ENCODE assay signal across 11 cellular contexts in the genomic region with DNA sequence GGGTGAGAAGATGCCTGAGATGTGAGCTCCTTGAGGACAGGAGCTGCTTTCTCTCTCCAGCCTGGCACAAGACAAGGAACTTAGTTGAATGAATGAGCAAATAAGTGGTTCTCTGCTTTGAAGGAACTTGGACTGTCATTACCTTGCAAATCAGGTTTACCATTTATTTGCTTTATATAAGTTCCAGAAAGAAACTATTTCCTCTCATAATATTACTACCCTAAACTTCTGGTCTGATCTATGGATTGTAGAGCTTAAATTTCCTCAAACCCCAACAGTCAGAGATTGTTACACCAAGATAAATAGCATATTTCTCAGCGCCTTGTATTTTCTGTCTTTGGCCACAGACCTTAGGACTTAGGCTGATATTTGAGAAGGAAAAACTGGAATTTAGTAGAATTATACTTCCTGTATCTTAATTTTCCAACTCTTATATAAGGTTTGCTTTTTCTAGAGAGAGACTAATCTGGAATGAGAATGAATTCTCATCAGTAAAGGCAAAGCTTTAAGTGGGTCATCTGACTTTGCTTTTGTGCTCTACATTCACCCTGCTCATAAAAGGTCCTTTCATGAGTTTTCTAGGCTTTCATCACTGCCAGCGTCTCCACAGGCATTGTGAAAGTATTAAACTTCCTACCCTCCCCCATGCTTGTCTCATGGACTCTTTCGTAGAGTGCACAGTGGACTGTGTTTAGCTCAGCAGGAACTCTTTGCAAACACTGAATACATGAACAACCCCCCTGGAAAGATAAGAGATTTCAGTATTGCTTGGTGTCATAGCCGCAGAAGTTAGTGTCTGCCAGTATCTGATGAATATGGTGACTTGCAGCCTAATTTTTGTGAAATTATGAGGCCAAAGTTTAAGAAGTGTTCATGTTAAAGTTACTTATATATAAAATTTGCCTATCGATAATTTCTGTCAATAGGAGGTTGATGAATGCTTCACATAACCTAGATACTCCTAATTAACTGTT.
DNase-seq lines count a peak whose midpoint lies in the region; ATAC-seq and TF ChIP-seq lines count a peak whose summit lies in the region.
"Had no signal": no experiment of that assay in that cellular context is flagged by ENCODE, and none has a peak within 500 bp of the region (broad histone marks: within the 10 kb centered on the region; RNA-seq: fewer than 3 reads in every experiment).

No MANE protein-coding gene starts in this region.

- H3K9me3 Mint-ChIP-seq in central memory CD8-positive, alpha-beta T cell, result no peaks in the 10 kb centered on the region

- H3K4me1 ChIP-seq in mesodermal cell (ENCODE audit: control insufficient read depth, insufficient read depth, low read length, poor library complexity, severe bottlenecking), result peaks cover 5% of the 10 kb centered on the region
- H3K4me1 ChIP-seq: SJCRH30 had no signal

- H3K9me3 ChIP-seq in mesodermal cell (ENCODE audit: control insufficient read depth, low read length), result no peaks in the 10 kb centered on the region
- H3K9me3 ChIP-seq: SJCRH30 had no signal

- DNase-seq in AG09309 (ENCODE audit: low read depth) (peak; percentile 48), NCI-H146 treated with DMSO at 0.1 percent for 48 hours (lab: John Stamatoyannopoulos, UW; ENCODE audit: unreplicated experiment) (peak; percentile 86), cortex of kidney (lab: John Stamatoyannopoulos, UW) (no peak)
- DNase-seq in central memory CD8-positive, alpha-beta T cell (ENCODE audit: low spot score in 2 of 2), result no peak
- no peak for DNase-seq in stimulated activated CD4-positive, alpha-beta T cell treated with anti-CD3 and anti-CD28 coated beads, Interleukin-1b, Interleukin-23, amount 100 ng/mL, for 48 hours
- DNase-seq: DMS79 treated with DMSO at 0.1 percent for 48 hours, SJCRH30 had no signal

- peaks cover 25% of the 10 kb centered on the region for H3K36me3 ChIP-seq in mesodermal cell (ENCODE audit: control insufficient read depth, insufficient read depth, low read length)

- H3K4me1 Mint-ChIP-seq in central memory CD8-positive, alpha-beta T cell, result peaks cover 16% of the 10 kb centered on the region

- peak overlapping the region; percentile 76 for H3K27ac ChIP-seq in mesodermal cell (ENCODE audit: low read depth, low read length, severe bottlenecking)
- H3K27ac ChIP-seq: coronary artery, SJCRH30 had no signal

- TF ChIP-seq CTCF in AG09309 (IDR thresholded peaks at IDR 0.05; ENCODE audit: control insufficient read depth, insufficient read depth, low read depth, low read length, missing control alignments), result no peak

- H3K4me3 ChIP-seq in AG09309 (ENCODE audit: control insufficient read depth, low read depth, low read length), result no peak overlapping the region
- H3K4me3 ChIP-seq in mesodermal cell (ENCODE audit: extremely low read depth, insufficient read depth, low read length, poor library complexity, severe bottlenecking), result no peak overlapping the region
- H3K4me3 ChIP-seq: coronary artery, SJCRH30 had no signal

- no peak overlapping the region for H3K4me3 Mint-ChIP-seq in central memory CD8-positive, alpha-beta T cell

- no peaks in the 10 kb centered on the region for H3K27me3 Mint-ChIP-seq in central memory CD8-positive, alpha-beta T cell

- peaks cover 20% of the 10 kb centered on the region for H3K36me3 Mint-ChIP-seq in central memory CD8-positive, alpha-beta T cell (ENCODE audit: insufficient read depth)

- no peak for ATAC-seq in central memory CD8-positive, alpha-beta T cell (replicated peaks; ENCODE audit: extremely low read depth, poor library complexity, severe bottlenecking)
- ATAC-seq in GM21381 (IDR thresholded peaks at IDR 0.05; ENCODE audit: unreplicated experiment), result no peak
- no peak for ATAC-seq in HG02884 (IDR thresholded peaks at IDR 0.05; ENCODE audit: unreplicated experiment)

- WGBS in mesodermal cell (ENCODE audit: insufficient coverage in 2 of 2), 2 experiments, result 64 to 75% methylated on average over 1 to 3 of the region's 5 CpGs

- peak overlapping the region; percentile 55 for H3K27ac Mint-ChIP-seq in central memory CD8-positive, alpha-beta T cell (ENCODE audit: low read depth)

Comparison
In these comparisons a context has a peak if more than half of its experiments do, and no peak if none do; other contexts are left out.
1. DNase-seq: peak in AG09309 (single experiment) and NCI-H146 treated with DMSO at 0.1 percent for 48 hours (single experiment); none in central memory CD8-positive, alpha-beta T cell (0 of 2), stimulated activated CD4-positive, alpha-beta T cell treated with anti-CD3 and anti-CD28 coated beads, Interleukin-1b, Interleukin-23, amount 100 ng/mL, for 48 hours (single experiment) and cortex of kidney (single experiment).